In genomic region chr7:99310004-99310403, GRCh38 we compare ENCODE assay signal across 8 cellular contexts. TPM values are rescaled to one million over a fixed set of nuclear protein-coding genes. Genes with fewer than 3 reads are reported as not detected.
"Had no signal": no experiment of that assay in that cellular context is flagged by ENCODE, and none has a peak within 500 bp of the region (broad histone marks: within the 10 kb centered on the region; RNA-seq: fewer than 3 reads in every experiment).

No MANE protein-coding gene starts in this region.

- H2AFZ ChIP-seq: GM23338 had no signal

- H3K4me2 ChIP-seq: GM23338 had no signal

- DNase-seq: H9, HCEC 1CT, HFFc6, KBM-7 had no signal

- H3K4me3 ChIP-seq: GM23338 had no signal

- H3K27ac ChIP-seq: HL-60 had no signal

RNA-seq across cellular contexts. Expression of gene MYH16, which starts 37.4 kb away (rescaled TPM):
- total RNA-seq: GM23338, H1, H9 had no signal
- polyA plus RNA-seq: GM23338, H1, IgD-negative memory B cell had no signal
